16 cellular contexts compared by ENCODE assay signal in the genomic region with DNA sequence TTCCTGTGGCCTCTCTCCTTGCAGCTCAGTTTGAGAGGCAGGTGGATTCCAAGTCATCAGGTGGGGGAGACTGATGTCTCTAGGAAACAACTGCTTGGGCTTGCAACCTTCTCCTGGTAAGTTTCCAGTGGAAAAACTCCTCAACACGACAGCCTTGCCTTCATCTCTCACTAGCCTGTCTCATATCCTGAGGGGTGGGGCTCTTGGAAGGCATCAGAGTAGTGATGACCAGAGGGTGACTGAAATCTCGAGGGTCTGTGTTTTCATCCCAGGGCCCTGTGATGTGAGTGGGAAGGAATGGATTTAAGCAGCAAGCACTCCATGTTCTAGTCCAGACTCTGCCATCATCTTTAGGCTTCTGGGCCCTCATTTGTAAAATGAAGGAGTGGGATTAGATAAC.
"Had no signal": no experiment of that assay in that cellular context is flagged by ENCODE, and none has a peak within 500 bp of the region (broad histone marks: within the 10 kb centered on the region; RNA-seq: fewer than 3 reads in every experiment).

No MANE protein-coding gene starts in this region.

- H3K27me3 ChIP-seq: ascending aorta, breast epithelium, spleen, stomach had no signal

- H3K27ac ChIP-seq: ascending aorta, breast epithelium, stomach, thoracic aorta had no signal

- DNase-seq: activated naive CD4-positive, alpha-beta T cell; activated naive CD8-positive, alpha-beta T cell treated with anti-CD3 and anti-CD28 coated beads, Interleukin-2, amount 50 U/mL, for 24 hours; activated T-cell treated with anti-CD3 and anti-CD28 coated beads for 4 hours; nephron progenitor cell; occipital lobe; spleen; stomach; SW 1271 had no signal

- H3K4me3 ChIP-seq: ascending aorta, breast epithelium, spleen, stomach, thoracic aorta had no signal

- H3K27me3 Mint-ChIP-seq: activated naive CD8-positive, alpha-beta T cell treated with anti-CD3 and anti-CD28 coated beads, Interleukin-2, amount 50 U/mL, for 24 hours; progenitor cell of endocrine pancreas had no signal

- ATAC-seq: activated naive CD8-positive, alpha-beta T cell treated with anti-CD3 and anti-CD28 coated beads, Interleukin-2, amount 50 U/mL, for 24 hours; sciatic nerve had no signal

- H3K9me3 ChIP-seq: ascending aorta, breast epithelium, spleen, stomach, thoracic aorta had no signal

- H3K4me1 ChIP-seq: breast epithelium had no signal

- H3K4me3 Mint-ChIP-seq: activated naive CD8-positive, alpha-beta T cell treated with anti-CD3 and anti-CD28 coated beads, Interleukin-2, amount 50 U/mL, for 24 hours; dendritic cell treated with granulocyte-macrophage colony-stimulating factor and Interleukin-4, amounts not matched to agents 40 ng/mL and 50 ng/mL, for 4 days; mesothelial cell of epicardium; nephron progenitor cell; T-helper 2 cell treated with Interferon-gamma antibody and Interleukin-4, amounts not matched to agents 5 μg/mL and 100 μg/mL, for 36 hours had no signal

- H3K9me3 Mint-ChIP-seq: activated naive CD8-positive, alpha-beta T cell treated with anti-CD3 and anti-CD28 coated beads, Interleukin-2, amount 50 U/mL, for 24 hours; T-helper 2 cell treated with Interferon-gamma antibody and Interleukin-4, amounts not matched to agents 5 μg/mL and 100 μg/mL, for 36 hours had no signal

- H3K4me1 Mint-ChIP-seq: activated naive CD8-positive, alpha-beta T cell treated with anti-CD3 and anti-CD28 coated beads, Interleukin-2, amount 50 U/mL, for 24 hours had no signal

- H3K36me3 ChIP-seq: breast epithelium had no signal

- H3K27ac Mint-ChIP-seq: activated naive CD8-positive, alpha-beta T cell treated with anti-CD3 and anti-CD28 coated beads, Interleukin-2, amount 50 U/mL, for 24 hours; dendritic cell treated with granulocyte-macrophage colony-stimulating factor and Interleukin-4, amounts not matched to agents 40 ng/mL and 50 ng/mL, for 4 days; mesothelial cell of epicardium; nephron progenitor cell; progenitor cell of endocrine pancreas; T-helper 2 cell treated with Interferon-gamma antibody and Interleukin-4, amounts not matched to agents 5 μg/mL and 100 μg/mL, for 36 hours had no signal
